In the genomic region with DNA sequence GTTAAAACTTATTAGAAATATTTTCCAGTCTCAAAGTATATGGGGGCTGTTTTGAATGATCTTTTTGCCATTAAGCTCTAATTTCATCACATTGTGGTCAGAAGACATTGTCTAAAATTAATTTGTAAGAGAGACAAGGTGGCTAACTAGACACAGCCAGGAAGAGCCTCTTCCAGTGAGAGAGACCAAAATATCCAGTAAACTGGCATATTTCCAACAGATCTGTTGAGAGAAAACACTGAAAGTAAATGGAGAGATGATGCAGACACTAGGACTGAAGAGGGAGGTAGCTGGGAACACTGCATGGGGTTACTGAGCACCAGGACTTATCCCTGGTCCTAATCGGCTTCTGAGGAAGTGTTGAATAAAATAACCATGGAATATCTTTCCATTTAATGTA, we compare ENCODE assay signal across 26 cellular contexts.
"Had no signal": no experiment of that assay in that cellular context is flagged by ENCODE, and none has a peak within 500 bp of the region (broad histone marks: within the 10 kb centered on the region; RNA-seq: fewer than 3 reads in every experiment).

No MANE protein-coding gene starts in this region.

- H3K36me3 ChIP-seq: breast epithelium, esophagus muscularis mucosa, heart right ventricle, pancreas, prostate gland, vagina had no signal

- H3K27ac ChIP-seq: breast epithelium, esophagus muscularis mucosa, foreskin keratinocyte, heart right ventricle, pancreas, prostate gland, vagina had no signal

- H3K9me3 ChIP-seq: breast epithelium, pancreas, prostate gland, vagina had no signal

- H3K27me3 ChIP-seq: breast epithelium, esophagus muscularis mucosa, foreskin keratinocyte, heart right ventricle, pancreas, vagina had no signal

- H3K4me1 ChIP-seq: breast epithelium, esophagus muscularis mucosa, foreskin keratinocyte, heart right ventricle, pancreas, prostate gland, vagina had no signal

- H3K4me3 ChIP-seq: breast epithelium, esophagus muscularis mucosa, heart right ventricle, pancreas, prostate gland, vagina had no signal

- DNase-seq: activated CD4-positive, alpha-beta memory T cell treated with anti-CD3 and anti-CD28 coated beads, Interleukin-2, amount 10 ng/mL, durations not matched to agents 7 days and 5 days; activated CD4-positive, alpha-beta T cell treated with anti-CD3 and anti-CD28 coated beads for 1 hour; activated CD4-positive, alpha-beta T cell treated with anti-CD3 and anti-CD28 coated beads, Interleukin-2, amount 10 ng/mL, durations not matched to agents 7 days and 5 days; activated CD8-positive, alpha-beta memory T cell treated with anti-CD3 and anti-CD28 coated beads, Interleukin-2, amount 50 U/mL, for 48 hours; activated gamma-delta T cell treated with Interleukin-2 at 50 U/mL for 16 hours; activated naive CD4-positive, alpha-beta T cell treated with anti-CD3 and anti-CD28 coated beads, Interleukin-2, amount 50 U/mL, for 16 hours; activated T-cell treated with anti-CD3 and anti-CD28 coated beads, Interleukin-2, amount 50 U/mL, for 24 hours; amygdala; central memory CD4-positive, alpha-beta T cell; dermis blood vessel endothelial cell; effector CD4-positive, alpha-beta T cell; heart right ventricle; naive thymus-derived CD8-positive, alpha-beta T cell; nucleus accumbens; pancreas; retina; small intestine; stimulated activated CD4-positive, alpha-beta T cell treated with anti-CD3 and anti-CD28 coated beads, Interleukin-4, amount 100 ng/mL, for 24 hours; stimulated activated CD8-positive, alpha-beta memory T cell treated with anti-CD3 and anti-CD28 coated beads, Interleukin-4, amount 100 ng/mL, for 48 hours; stimulated activated naive CD8-positive, alpha-beta T cell treated with anti-CD3 and anti-CD28 coated beads, Interleukin-15, amount 100 ng/mL, for 72 hours; substantia nigra had no signal
